In genomic region chr11:71447791-71448256, GRCh38 we compare ENCODE assay signal across 8 cellular contexts. TPM values are rescaled to one million over a fixed set of nuclear protein-coding genes. Genes with fewer than 3 reads are reported as not detected.
DNase-seq lines count a peak whose midpoint lies in the region; FAIRE-seq and TF ChIP-seq lines count a peak whose summit lies in the region.

No MANE protein-coding gene starts in this region.

- peak overlapping the region; percentile 92 for H3K4me2 ChIP-seq in osteoblast (ENCODE audit: insufficient read depth, low read length)

- H3K79me2 ChIP-seq in osteoblast (ENCODE audit: insufficient read depth, low read length) = peaks cover 14% of the 10 kb centered on the region

- H3K4me3 ChIP-seq in osteoblast (ENCODE audit: insufficient read depth, low read length) = peak overlapping the region; percentile 91

- H3K27ac ChIP-seq in osteoblast (ENCODE audit: low read depth, low read length) = peak overlapping the region; percentile 41

- H3K36me3 ChIP-seq in osteoblast (ENCODE audit: insufficient read depth, low read length) = peaks cover 11% of the 10 kb centered on the region

- no peak for TF ChIP-seq CTCF in osteoblast (IDR thresholded peaks at IDR 0.05; ENCODE audit: extremely low read depth, low read depth, low read length)

- DNase-seq in NCI-H345 (lab: John Stamatoyannopoulos, UW) = peak; percentile 55
- DNase-seq in NCI-H345 treated with DMSO at 0.1 percent for 48 hours (lab: John Stamatoyannopoulos, UW; ENCODE audit: unreplicated experiment) = no peak
- DNase-seq in NCI-H2227 (lab: John Stamatoyannopoulos, UW; ENCODE audit: unreplicated experiment) = peak; percentile 72
- DNase-seq in activated gamma-delta T cell (lab: John Stamatoyannopoulos, UW) = peak; percentile 46
- DNase-seq in frontal cortex (ENCODE audit: low spot score in 2 of 2) = peak; percentile 43
- DNase-seq in osteoblast (ENCODE audit: insufficient read length, low spot score, missing footprints) = no peak
- no peak for DNase-seq in NCI-H1694 (lab: John Stamatoyannopoulos, UW)
- DNase-seq in HPDE6-E6E7 (ENCODE audit: extremely low spot score) = no peak

- H3K4me1 ChIP-seq in osteoblast (ENCODE audit: insufficient read depth, low read length) = peaks cover 26% of the 10 kb centered on the region

- no peaks in the 10 kb centered on the region for H3K27me3 ChIP-seq in osteoblast (ENCODE audit: insufficient read depth, low read length)

- H4K20me1 ChIP-seq in osteoblast (ENCODE audit: insufficient read depth, low read length) = peaks cover 3% of the 10 kb centered on the region

- H3K9me3 ChIP-seq in osteoblast (ENCODE audit: low read depth, low read length) = no peaks in the 10 kb centered on the region

- H2AFZ ChIP-seq in osteoblast (ENCODE audit: low read length) = peak overlapping the region; percentile 77

- no peak for FAIRE-seq in frontal cortex (lab: Jason Lieb, UNC)

RNA-seq across cellular contexts. Expression of gene DHCR7, which starts 0.4 kb away (rescaled TPM):
- 35.9 TPM for total RNA-seq in frontal cortex
- 58.3 and 60.4 TPM in 2 replicates for total RNA-seq in osteoblast

RNA-seq across cellular contexts. Expression of gene NADSYN1, which starts 5.2 kb away (rescaled TPM):
- total RNA-seq in frontal cortex (20.0 TPM), osteoblast (69.5 and 81.1 TPM in 2 replicates)

Comparison
In these comparisons a context has a peak if more than half of its experiments do, and no peak if none do; other contexts are left out.
1. DNase-seq: peak in NCI-H345 (single experiment), NCI-H2227 (single experiment), activated gamma-delta T cell (single experiment) and frontal cortex (2 of 2); none in NCI-H345 treated with DMSO at 0.1 percent for 48 hours (single experiment), osteoblast (single experiment), NCI-H1694 (single experiment) and HPDE6-E6E7 (single experiment).